In genomic region chr4:122930877-122931276, GRCh38 we compare ENCODE assay signal across 2 cellular contexts.
TF ChIP-seq lines count a peak whose summit lies in the region.

No MANE protein-coding gene starts in this region.

TF ChIP-seq in IMR-90, 13 proteins besides CTCF, POLR2A, EP300 and RAD21:
- TF ChIP-seq RCOR1 (IDR thresholded peaks at IDR 0.05; ENCODE audit: insufficient replicate concordance, low read length), result no peak
- TF ChIP-seq FOS (IDR thresholded peaks at IDR 0.05; ENCODE audit: low read depth, low read length), result no peak
- peak; percentile 59; the same call in 1 of the 2 replicates for TF ChIP-seq SMC3 (IDR thresholded peaks at IDR 0.05; ENCODE audit: low read depth, low read length)
- TF ChIP-seq, protein P1, sequence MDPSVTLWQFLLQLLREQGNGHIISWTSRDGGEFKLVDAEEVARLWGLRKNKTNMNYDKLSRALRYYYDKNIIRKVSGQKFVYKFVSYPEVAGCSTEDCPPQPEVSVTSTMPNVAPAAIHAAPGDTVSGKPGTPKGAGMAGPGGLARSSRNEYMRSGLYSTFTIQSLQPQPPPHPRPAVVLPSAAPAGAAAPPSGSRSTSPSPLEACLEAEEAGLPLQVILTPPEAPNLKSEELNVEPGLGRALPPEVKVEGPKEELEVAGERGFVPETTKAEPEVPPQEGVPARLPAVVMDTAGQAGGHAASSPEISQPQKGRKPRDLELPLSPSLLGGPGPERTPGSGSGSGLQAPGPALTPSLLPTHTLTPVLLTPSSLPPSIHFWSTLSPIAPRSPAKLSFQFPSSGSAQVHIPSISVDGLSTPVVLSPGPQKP (IDR thresholded peaks at IDR 0.05; ENCODE audit: borderline replicate concordance, low read depth, low read length), result no peak

TF ChIP-seq in GM12878, 131 proteins besides CTCF, POLR2A, EP300 and RAD21:
- TF ChIP-seq NFIC (IDR thresholded peaks at IDR 0.05; ENCODE audit: low read depth, low read length), result no peak
- peak; percentile 36; the same call in 1 of the 2 replicates for TF ChIP-seq SMC3 (IDR thresholded peaks at IDR 0.05; ENCODE audit: borderline replicate concordance, low read length)
